ENCODE assay signal across 8 cellular contexts in genomic region chr1:114346480-114347029, GRCh38.
DNase-seq lines count a peak whose midpoint lies in the region; ATAC-seq and TF ChIP-seq lines count a peak whose summit lies in the region.

No MANE protein-coding gene starts in this region.

- H3K36me3 Mint-ChIP-seq in nephron progenitor cell (ENCODE audit: low read depth) = no peaks in the 10 kb centered on the region

- in situ Hi-C loops in G401 (cut with HindIII; ENCODE audit: low sequenced_read_pairs) = no loop called here

- H3K4me3 Mint-ChIP-seq in nephron progenitor cell = peak overlapping the region; percentile 83

- H3K9me3 ChIP-seq in MG63 = no peaks in the 10 kb centered on the region

- H3K9me3 Mint-ChIP-seq in nephron progenitor cell = no peaks in the 10 kb centered on the region

- H3K4me3 ChIP-seq in MG63 = peak overlapping the region; percentile 24
- peak overlapping the region; percentile 64 for H3K4me3 ChIP-seq in fibroblast of villous mesenchyme (ENCODE audit: low read depth, low read length)

- no peaks in the 10 kb centered on the region for H3K36me3 ChIP-seq in MG63

- H3K27me3 Mint-ChIP-seq in nephron progenitor cell (ENCODE audit: low read depth, poor library complexity) = no peaks in the 10 kb centered on the region

- peak; percentile 100 for ATAC-seq in stimulated activated naive CD8-positive, alpha-beta T cell treated with anti-CD3 and anti-CD28 coated beads, Interleukin-15, Interleukin-2, amounts not matched to agents 100 U/mL and 50 U/mL, for 24 hours

- peak; percentile 100 for TF ChIP-seq CTCF in fibroblast of villous mesenchyme (IDR thresholded peaks at IDR 0.05; ENCODE audit: insufficient read depth, low read depth, low read length)
- TF ChIP-seq CTCF in nephron progenitor cell (IDR thresholded peaks at IDR 0.05) = peak; percentile 100

- peak overlapping the region; percentile 99 for H3K27ac Mint-ChIP-seq in nephron progenitor cell

- DNase-seq in G401 (ENCODE audit: low spot score) (peak; percentile 95), HCEC 1CT (peak; percentile 83), MG63 (peak; percentile 89), SHP77 (lab: John Stamatoyannopoulos, UW) (peak; percentile 81 to 83), activated gamma-delta T cell (lab: John Stamatoyannopoulos, UW) (peak; percentile 87), fibroblast of villous mesenchyme (ENCODE audit: low read depth) (peak; percentile 93), nephron progenitor cell (peak; percentile 99)
- DNase-seq in stimulated activated naive CD8-positive, alpha-beta T cell treated with anti-CD3 and anti-CD28 coated beads, Interleukin-15, Interleukin-2, amounts not matched to agents 100 U/mL and 50 U/mL, for 24 hours = peak; percentile 98

- peaks cover 54% of the 10 kb centered on the region for H3K4me1 Mint-ChIP-seq in nephron progenitor cell

- H3K27me3 ChIP-seq in MG63 = no peaks in the 10 kb centered on the region

Comparison
In these comparisons a context has a peak if more than half of its experiments do, and no peak if none do; other contexts are left out.
1. Peak in every context shown above with its lines: DNase-seq, ATAC-seq and H3K4me3 ChIP-seq.